18 cellular contexts compared by ENCODE assay signal in genomic region chr10:73083234-73083633, GRCh38. TPM values are rescaled to one million over a fixed set of nuclear protein-coding genes. Genes with fewer than 3 reads are reported as not detected.
DNase-seq lines count a peak whose midpoint lies in the region; ATAC-seq and TF ChIP-seq lines count a peak whose summit lies in the region.
"Had no signal": no experiment of that assay in that cellular context is flagged by ENCODE, and none has a peak within 500 bp of the region (broad histone marks: within the 10 kb centered on the region; RNA-seq: fewer than 3 reads in every experiment).

No MANE protein-coding gene starts in this region.

- no peaks in the 10 kb centered on the region for H3K27me3 ChIP-seq in osteoblast (ENCODE audit: insufficient read depth, low read length)

- no peak for TF ChIP-seq CTCF in osteoblast (IDR thresholded peaks at IDR 0.05; ENCODE audit: extremely low read depth, low read depth, low read length)

- peak; percentile 6 for DNase-seq in ELR (ENCODE audit: low read depth)
- peak; percentile 37 for DNase-seq in fibroblast of peridontal ligament (ENCODE audit: extremely low read depth)
- DNase-seq in osteoblast (ENCODE audit: insufficient read length, low spot score, missing footprints): no peak
- no peak for DNase-seq in MV-4-11 (lab: John Stamatoyannopoulos, UW)
- no peak for DNase-seq in NCI-H1092 (lab: John Stamatoyannopoulos, UW)
- DNase-seq in ureter (ENCODE audit: low spot score): no peak
- DNase-seq: activated CD4-positive, CD25-positive, alpha-beta regulatory T cell treated with anti-CD3 and anti-CD28 coated beads, Interleukin-2, amount 50 U/mL, for 72 hours; CD8-positive, alpha-beta memory T cell; cortex of kidney; glutamatergic neuron; NCI-H1930; NCI-H510A treated with DMSO at 0.1 percent for 48 hours; right cardiac atrium; SIG-M5; stimulated activated CD4-positive, alpha-beta T cell treated with anti-CD3 and anti-CD28 coated beads, Interleukin-2, amount 100 ng/mL, for 24 hours; T-helper 9 cell had no signal

- peaks cover 20% of the 10 kb centered on the region for H3K4me1 ChIP-seq in osteoblast (ENCODE audit: insufficient read depth, low read length)

- H3K9me3 ChIP-seq in osteoblast (ENCODE audit: low read depth, low read length): no peaks in the 10 kb centered on the region

- peaks cover 2% of the 10 kb centered on the region for H4K20me1 ChIP-seq in osteoblast (ENCODE audit: insufficient read depth, low read length)

- no peaks in the 10 kb centered on the region for H3K36me3 ChIP-seq in osteoblast (ENCODE audit: insufficient read depth, low read length)

- no peak overlapping the region for H3K27ac ChIP-seq in osteoblast (ENCODE audit: low read depth, low read length)

- peak overlapping the region; percentile 74 for H3K4me2 ChIP-seq in osteoblast (ENCODE audit: insufficient read depth, low read length)

- H3K79me2 ChIP-seq in osteoblast (ENCODE audit: insufficient read depth, low read length): peaks cover 75% of the 10 kb centered on the region

- H2AFZ ChIP-seq in osteoblast (ENCODE audit: low read length): no peak overlapping the region

- peak overlapping the region; percentile 4 for H3K4me3 ChIP-seq in osteoblast (ENCODE audit: insufficient read depth, low read length)

- peak; percentile 54; the same call in 2 of the 3 replicates for ATAC-seq in SK-N-SH treated with all-trans-retinoic acid at 6 μM for 48 hours
- no peak for ATAC-seq in HG02759 (IDR thresholded peaks at IDR 0.05; ENCODE audit: unreplicated experiment)

TF ChIP-seq in SK-N-SH treated with all-trans-retinoic acid at 6 μM for 48 hours, 23 proteins besides CTCF, POLR2A, EP300 and RAD21:
- TF ChIP-seq, protein P1, sequence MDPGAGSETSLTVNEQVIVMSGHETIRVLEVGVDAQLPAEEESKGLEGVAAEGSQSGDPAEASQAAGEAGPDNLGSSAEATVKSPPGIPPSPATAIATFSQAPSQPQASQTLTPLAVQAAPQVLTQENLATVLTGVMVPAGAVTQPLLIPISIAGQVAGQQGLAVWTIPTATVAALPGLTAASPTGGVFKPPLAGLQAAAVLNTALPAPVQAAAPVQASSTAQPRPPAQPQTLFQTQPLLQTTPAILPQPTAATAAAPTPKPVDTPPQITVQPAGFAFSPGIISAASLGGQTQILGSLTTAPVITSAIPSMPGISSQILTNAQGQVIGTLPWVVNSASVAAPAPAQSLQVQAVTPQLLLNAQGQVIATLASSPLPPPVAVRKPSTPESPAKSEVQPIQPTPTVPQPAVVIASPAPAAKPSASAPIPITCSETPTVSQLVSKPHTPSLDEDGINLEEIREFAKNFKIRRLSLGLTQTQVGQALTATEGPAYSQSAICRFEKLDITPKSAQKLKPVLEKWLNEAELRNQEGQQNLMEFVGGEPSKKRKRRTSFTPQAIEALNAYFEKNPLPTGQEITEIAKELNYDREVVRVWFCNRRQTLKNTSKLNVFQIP (CRISPR knock-in tag; IDR thresholded peaks at IDR 0.05; ENCODE audit: borderline replicate concordance, low read depth): no peak
- TF ChIP-seq ZC3H10 (CRISPR knock-in tag; IDR thresholded peaks at IDR 0.05) (no peak), ISL1 (CRISPR knock-in tag; IDR thresholded peaks at IDR 0.05) (no peak), ZFP30 (CRISPR knock-in tag; IDR thresholded peaks at IDR 0.05) (no peak), GLIS3 (CRISPR knock-in tag; IDR thresholded peaks at IDR 0.05) (no peak), TOX (CRISPR knock-in tag; IDR thresholded peaks at IDR 0.05; ENCODE audit: borderline replicate concordance) (no peak), ZNF70 (CRISPR knock-in tag; IDR thresholded peaks at IDR 0.05) (no peak), RARB (CRISPR knock-in tag; IDR thresholded peaks at IDR 0.05) (no peak), SNAI2 (CRISPR knock-in tag; IDR thresholded peaks at IDR 0.05) (no peak), TSHZ2 (CRISPR knock-in tag; IDR thresholded peaks at IDR 0.05) (no peak), ZNF565 (CRISPR knock-in tag; conservative IDR thresholded peaks at IDR 0.05; ENCODE audit: low read depth) (no peak), PATZ1 (CRISPR knock-in tag; IDR thresholded peaks at IDR 0.05; ENCODE audit: borderline replicate concordance) (no peak), CSRNP3 (CRISPR knock-in tag; IDR thresholded peaks at IDR 0.05) (no peak), ESRRG (CRISPR knock-in tag; IDR thresholded peaks at IDR 0.05) (no peak), ZNF8 (CRISPR knock-in tag; IDR thresholded peaks at IDR 0.05) (no peak), TCF4 (CRISPR knock-in tag; IDR thresholded peaks at IDR 0.05; ENCODE audit: borderline replicate concordance) (no peak), BACH2 (CRISPR knock-in tag; IDR thresholded peaks at IDR 0.05; ENCODE audit: borderline replicate concordance) (no peak)

RNA-seq across cellular contexts. Expression of gene P4HA1, which starts 13.4 kb away (rescaled TPM):
- 143 and 220 TPM in 2 replicates for total RNA-seq in osteoblast
- total RNA-seq in ureter: 25.0 TPM

RNA-seq across cellular contexts. Expression of gene NUDT13, which starts 27.0 kb away (rescaled TPM):
- total RNA-seq in osteoblast (1.8 and 2.1 TPM in 2 replicates), ureter (2.5 TPM)

Comparison
In these comparisons a context has a peak if more than half of its experiments do, and no peak if none do; other contexts are left out.
1. DNase-seq: peak in ELR (single experiment) and fibroblast of peridontal ligament (single experiment); none in osteoblast (single experiment), MV-4-11 (single experiment), NCI-H1092 (single experiment) and ureter (single experiment).